In genomic region chr10:131178521-131178920, GRCh38 we compare ENCODE assay signal across 27 cellular contexts.
"Had no signal": no experiment of that assay in that cellular context is flagged by ENCODE, and none has a peak within 500 bp of the region (broad histone marks: within the 10 kb centered on the region; RNA-seq: fewer than 3 reads in every experiment).

No MANE protein-coding gene starts in this region.

- DNase-seq: activated B cell treated with CpG ODN at 0.5 μM for 24 hours; activated CD4-positive, alpha-beta T cell treated with anti-CD3 and anti-CD28 coated beads for 36 hours; activated CD4-positive, alpha-beta T cell treated with anti-CD3 and anti-CD28 coated beads, Interleukin-2, amount 50 U/mL, for 4 hours; activated gamma-delta T cell treated with Interleukin-2 at 50 U/mL for 16 hours; activated T-cell treated with anti-CD3 and anti-CD28 coated beads for 4 hours; aorta; caudate nucleus; effector CD8-positive, alpha-beta T cell; hippocampal formation; left ventricle myocardium inferior; stimulated activated CD4-positive, alpha-beta T cell treated with anti-CD3 and anti-CD28 coated beads, Interleukin-2, amount 100 ng/mL, for 24 hours; T1000; transverse colon had no signal

- H3K9me3 Mint-ChIP-seq: activated B cell treated with CpG ODN at 0.5 μM for 24 hours; dendritic cell treated with granulocyte-macrophage colony-stimulating factor and Interleukin-4, amounts not matched to agents 40 ng/mL and 50 ng/mL, for 4 days; mesothelial cell of epicardium; T-helper 1 cell treated with Interleukin-12 subunit alpha and Interleukin-12 subunit beta and Interleukin-4 antibody, amounts not matched to agents 30 μg/mL and 1 μg/mL, for 36 hours had no signal

- H3K9me3 ChIP-seq: esophagus muscularis mucosa, left ventricle myocardium inferior, ovary, stomach, suprapubic skin, transverse colon, vagina had no signal

- H3K27ac ChIP-seq: esophagus muscularis mucosa, left ventricle myocardium inferior, ovary, skin epidermis, stomach, suprapubic skin, transverse colon, vagina had no signal

- H3K4me1 Mint-ChIP-seq: activated B cell treated with CpG ODN at 0.5 μM for 24 hours; activated CD4-positive, alpha-beta T cell treated with anti-CD3 and anti-CD28 coated beads for 36 hours; naive thymus-derived CD8-positive, alpha-beta T cell; stimulated activated memory B cell treated with anti-CD40 and anti-IgM and Interleukin-4, amounts not matched to agents 10 μg/mL and 1 μg/mL and 100 μg/mL, for 72 hours had no signal

- H3K36me3 ChIP-seq: esophagus muscularis mucosa, left ventricle myocardium inferior, ovary, stomach, suprapubic skin, transverse colon, vagina had no signal

- H3K27ac Mint-ChIP-seq: activated B cell treated with CpG ODN at 0.5 μM for 24 hours; activated CD4-positive, alpha-beta T cell treated with anti-CD3 and anti-CD28 coated beads for 36 hours; activated naive CD4-positive, alpha-beta T cell treated with anti-CD3 and anti-CD28 coated beads, Interleukin-2, amount 50 U/mL, for 72 hours; dendritic cell treated with granulocyte-macrophage colony-stimulating factor and Interleukin-4, amounts not matched to agents 40 ng/mL and 50 ng/mL, for 4 days; naive thymus-derived CD8-positive, alpha-beta T cell; stimulated activated memory B cell treated with anti-CD40 and anti-IgM and Interleukin-4, amounts not matched to agents 10 μg/mL and 1 μg/mL and 100 μg/mL, for 72 hours; T-helper 1 cell treated with Interleukin-12 subunit alpha and Interleukin-12 subunit beta and Interleukin-4 antibody, amounts not matched to agents 30 μg/mL and 1 μg/mL, for 36 hours had no signal

- H3K4me1 ChIP-seq: esophagus muscularis mucosa, left ventricle myocardium inferior, transverse colon had no signal

- H3K36me3 Mint-ChIP-seq: activated naive CD4-positive, alpha-beta T cell treated with anti-CD3 and anti-CD28 coated beads, Interleukin-2, amount 50 U/mL, for 72 hours; brain; mesothelial cell of epicardium; naive thymus-derived CD8-positive, alpha-beta T cell; stimulated activated memory B cell treated with anti-CD40 and anti-IgM and Interleukin-4, amounts not matched to agents 10 μg/mL and 1 μg/mL and 100 μg/mL, for 72 hours had no signal

- ATAC-seq: activated CD4-positive, alpha-beta T cell treated with anti-CD3 and anti-CD28 coated beads for 36 hours; activated naive CD4-positive, alpha-beta T cell treated with anti-CD3 and anti-CD28 coated beads, Interleukin-2, amount 50 U/mL, for 72 hours; naive thymus-derived CD8-positive, alpha-beta T cell; right cardiac atrium; stimulated activated memory B cell treated with anti-CD40 and anti-IgM and Interleukin-4, amounts not matched to agents 10 μg/mL and 1 μg/mL and 100 μg/mL, for 72 hours had no signal

- H3K27me3 ChIP-seq: ovary, transverse colon, vagina had no signal

- H3K4me3 ChIP-seq: esophagus muscularis mucosa, left ventricle myocardium inferior, ovary, skin epidermis, stomach, suprapubic skin, transverse colon, vagina had no signal

- H3K27me3 Mint-ChIP-seq: activated B cell treated with CpG ODN at 0.5 μM for 24 hours; activated CD4-positive, alpha-beta T cell treated with anti-CD3 and anti-CD28 coated beads for 36 hours; brain; dendritic cell treated with granulocyte-macrophage colony-stimulating factor and Interleukin-4, amounts not matched to agents 40 ng/mL and 50 ng/mL, for 4 days had no signal

- H3K4me3 Mint-ChIP-seq: activated B cell treated with CpG ODN at 0.5 μM for 24 hours; activated CD4-positive, alpha-beta T cell treated with anti-CD3 and anti-CD28 coated beads for 36 hours; brain; dendritic cell treated with granulocyte-macrophage colony-stimulating factor and Interleukin-4, amounts not matched to agents 40 ng/mL and 50 ng/mL, for 4 days; mesothelial cell of epicardium; naive thymus-derived CD8-positive, alpha-beta T cell; stimulated activated memory B cell treated with anti-CD40 and anti-IgM and Interleukin-4, amounts not matched to agents 10 μg/mL and 1 μg/mL and 100 μg/mL, for 72 hours; T-helper 1 cell treated with Interleukin-12 subunit alpha and Interleukin-12 subunit beta and Interleukin-4 antibody, amounts not matched to agents 30 μg/mL and 1 μg/mL, for 36 hours had no signal
